12 cellular contexts compared by ENCODE assay signal in the genomic region with DNA sequence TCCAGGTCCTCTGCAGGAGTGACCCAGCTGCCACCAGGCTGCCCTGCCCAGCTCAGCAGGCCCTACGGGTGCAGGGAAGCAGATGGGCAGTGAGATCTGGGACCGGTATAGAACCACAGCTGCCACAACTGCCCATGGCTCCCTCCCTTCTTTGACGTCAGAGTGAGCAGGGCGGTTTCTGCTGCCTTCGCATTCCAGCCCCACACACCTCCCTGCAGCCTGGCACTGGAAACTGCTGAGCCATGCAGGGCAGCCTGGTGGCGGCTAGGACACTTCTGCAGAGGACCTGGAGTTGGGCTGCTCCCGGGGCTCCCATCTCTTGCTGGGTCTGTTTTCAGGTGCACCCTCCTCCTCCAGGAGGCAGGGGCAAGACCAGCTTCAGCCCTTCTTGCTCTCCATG.
DNase-seq lines count a peak whose midpoint lies in the region; ATAC-seq and TF ChIP-seq lines count a peak whose summit lies in the region.
"Had no signal": no experiment of that assay in that cellular context is flagged by ENCODE, and none has a peak within 500 bp of the region (broad histone marks: within the 10 kb centered on the region; RNA-seq: fewer than 3 reads in every experiment).

No MANE protein-coding gene starts in this region.

- H3K4me1 ChIP-seq in esophagus squamous epithelium: peaks cover 3 to 54% (median 15%) of the 10 kb centered on the region in 3 donors
- H3K4me1 ChIP-seq in vagina: no peaks in the 10 kb centered on the region
- H3K4me1 ChIP-seq: HAP-1 had no signal

- peaks cover 2% of the 10 kb centered on the region for H3K27me3 Mint-ChIP-seq in activated naive CD8-positive, alpha-beta T cell treated with anti-CD3 and anti-CD28 coated beads, Interleukin-2, amount 50 U/mL, for 24 hours
- no peaks in the 10 kb centered on the region for H3K27me3 Mint-ChIP-seq in activated naive CD8-positive, alpha-beta T cell treated with anti-CD3 and anti-CD28 coated beads for 36 hours
- H3K27me3 Mint-ChIP-seq in endothelial cell (ENCODE audit: unreplicated experiment): peaks cover 5% of the 10 kb centered on the region

- ATAC-seq in activated naive CD8-positive, alpha-beta T cell treated with anti-CD3 and anti-CD28 coated beads, Interleukin-2, amount 50 U/mL, for 24 hours: peak; percentile 28
- no peak for ATAC-seq in GM18861 (IDR thresholded peaks at IDR 0.05; ENCODE audit: unreplicated experiment)
- ATAC-seq: activated CD8-positive, alpha-beta memory T cell treated with anti-CD3 and anti-CD28 coated beads, Interleukin-2, amount 10 ng/mL, durations not matched to agents 7 days and 5 days had no signal

- TF ChIP-seq CTCF in esophagus squamous epithelium (IDR thresholded peaks at IDR 0.05) (peak in 2 of 6 experiments; percentile 25 to 34), vagina (IDR thresholded peaks at IDR 0.05) (no peak), endothelial cell (IDR thresholded peaks at IDR 0.05; ENCODE audit: unreplicated experiment) (no peak)

- no peaks in the 10 kb centered on the region for H3K36me3 ChIP-seq in esophagus squamous epithelium
- no peaks in the 10 kb centered on the region for H3K36me3 ChIP-seq in vagina
- H3K36me3 ChIP-seq: HAP-1, WERI-Rb-1 had no signal

- TF ChIP-seq POLR2A in esophagus squamous epithelium (IDR thresholded peaks at IDR 0.05) (peak in 1 of 4 donors; percentile 35), vagina (IDR thresholded peaks at IDR 0.05) (no peak)

- H3K27me3 ChIP-seq in esophagus squamous epithelium (no peaks in the 10 kb centered on the region), vagina (no peaks in the 10 kb centered on the region)

- WGBS in esophagus squamous epithelium, 2 donors: 40 to 43% methylated on average over 1 to 2 of the region's 7 CpGs

- H3K9me3 Mint-ChIP-seq in activated naive CD8-positive, alpha-beta T cell treated with anti-CD3 and anti-CD28 coated beads, Interleukin-2, amount 50 U/mL, for 24 hours: no peaks in the 10 kb centered on the region
- no peaks in the 10 kb centered on the region for H3K9me3 Mint-ChIP-seq in activated naive CD8-positive, alpha-beta T cell treated with anti-CD3 and anti-CD28 coated beads for 36 hours
- H3K9me3 Mint-ChIP-seq in endothelial cell (ENCODE audit: unreplicated experiment): peaks cover 5% of the 10 kb centered on the region

- no peak for DNase-seq in activated naive CD8-positive, alpha-beta T cell treated with anti-CD3 and anti-CD28 coated beads, Interleukin-2, amount 50 U/mL, for 24 hours
- DNase-seq in activated naive CD8-positive, alpha-beta T cell treated with anti-CD3 and anti-CD28 coated beads for 36 hours: no peak
- DNase-seq in esophagus squamous epithelium (lab: John Stamatoyannopoulos, UW): no peak
- DNase-seq in myocyte (ENCODE audit: low read depth): peak; percentile 94
- DNase-seq in vagina (ENCODE audit: extremely low spot score in 2 of 2): no peak
- DNase-seq in endothelial cell (ENCODE audit: low spot score): no peak
- DNase-seq in AG08395 (ENCODE audit: low spot score): no peak
- DNase-seq: activated CD8-positive, alpha-beta memory T cell treated with anti-CD3 and anti-CD28 coated beads, Interleukin-2, amount 10 ng/mL, durations not matched to agents 7 days and 5 days; WERI-Rb-1 had no signal

- peak overlapping the region; percentile 22 to 44 (median 38) for H3K4me3 ChIP-seq in esophagus squamous epithelium
- peak overlapping the region in 1 of 2 donors; percentile 34 for H3K4me3 ChIP-seq in vagina
- H3K4me3 ChIP-seq: HAP-1 had no signal

- intact Hi-C loops in esophagus squamous epithelium (cut with DNase I) (no loop called here), vagina (cut with DNase I) (no loop called here)

- H3K4me3 Mint-ChIP-seq in activated naive CD8-positive, alpha-beta T cell treated with anti-CD3 and anti-CD28 coated beads, Interleukin-2, amount 50 U/mL, for 24 hours: no peak overlapping the region
- no peak overlapping the region for H3K4me3 Mint-ChIP-seq in activated naive CD8-positive, alpha-beta T cell treated with anti-CD3 and anti-CD28 coated beads for 36 hours
- H3K4me3 Mint-ChIP-seq in endothelial cell (ENCODE audit: unreplicated experiment): no peak overlapping the region
- H3K4me3 Mint-ChIP-seq: activated CD8-positive, alpha-beta memory T cell treated with anti-CD3 and anti-CD28 coated beads, Interleukin-2, amount 10 ng/mL, durations not matched to agents 7 days and 5 days; activated naive CD8-positive, alpha-beta T cell had no signal

- H3K27ac ChIP-seq in esophagus squamous epithelium: peak overlapping the region; percentile 49 to 84 (median 74)
- H3K27ac ChIP-seq in vagina: peak overlapping the region; percentile 53
- H3K27ac ChIP-seq: WERI-Rb-1 had no signal

- H3K9me3 ChIP-seq in esophagus squamous epithelium (no peaks in the 10 kb centered on the region), vagina (no peaks in the 10 kb centered on the region)
- H3K9me3 ChIP-seq: HAP-1 had no signal

- no peaks in the 10 kb centered on the region for H3K4me1 Mint-ChIP-seq in activated naive CD8-positive, alpha-beta T cell treated with anti-CD3 and anti-CD28 coated beads, Interleukin-2, amount 50 U/mL, for 24 hours
- H3K4me1 Mint-ChIP-seq in activated naive CD8-positive, alpha-beta T cell treated with anti-CD3 and anti-CD28 coated beads for 36 hours: no peaks in the 10 kb centered on the region
- no peaks in the 10 kb centered on the region for H3K4me1 Mint-ChIP-seq in endothelial cell (ENCODE audit: unreplicated experiment)
- H3K4me1 Mint-ChIP-seq: activated CD8-positive, alpha-beta memory T cell treated with anti-CD3 and anti-CD28 coated beads, Interleukin-2, amount 10 ng/mL, durations not matched to agents 7 days and 5 days had no signal

- no peak overlapping the region for H3K27ac Mint-ChIP-seq in activated naive CD8-positive, alpha-beta T cell treated with anti-CD3 and anti-CD28 coated beads, Interleukin-2, amount 50 U/mL, for 24 hours
- no peak overlapping the region for H3K27ac Mint-ChIP-seq in activated naive CD8-positive, alpha-beta T cell treated with anti-CD3 and anti-CD28 coated beads for 36 hours
- H3K27ac Mint-ChIP-seq in endothelial cell (ENCODE audit: unreplicated experiment): no peak overlapping the region
- H3K27ac Mint-ChIP-seq: activated CD8-positive, alpha-beta memory T cell treated with anti-CD3 and anti-CD28 coated beads, Interleukin-2, amount 10 ng/mL, durations not matched to agents 7 days and 5 days; activated naive CD8-positive, alpha-beta T cell had no signal

- no peaks in the 10 kb centered on the region for H3K36me3 Mint-ChIP-seq in activated naive CD8-positive, alpha-beta T cell treated with anti-CD3 and anti-CD28 coated beads, Interleukin-2, amount 50 U/mL, for 24 hours (ENCODE audit: low read depth)
- H3K36me3 Mint-ChIP-seq in activated naive CD8-positive, alpha-beta T cell treated with anti-CD3 and anti-CD28 coated beads for 36 hours: no peaks in the 10 kb centered on the region
- H3K36me3 Mint-ChIP-seq in endothelial cell (ENCODE audit: low read depth, unreplicated experiment): peaks cover 20% of the 10 kb centered on the region
- H3K36me3 Mint-ChIP-seq: activated CD8-positive, alpha-beta memory T cell treated with anti-CD3 and anti-CD28 coated beads, Interleukin-2, amount 10 ng/mL, durations not matched to agents 7 days and 5 days; activated naive CD8-positive, alpha-beta T cell had no signal
